1 cellular context compared by ENCODE assay signal in genomic region chr17:28369684-28370034, GRCh38.
TF ChIP-seq lines count a peak whose summit lies in the region.

No MANE protein-coding gene starts in this region.

TF ChIP-seq in HCT116, 20 proteins besides CTCF, POLR2A, EP300 and RAD21:
- TF ChIP-seq EZH2phosphoT487 (IDR thresholded peaks at IDR 0.05; ENCODE audit: borderline replicate concordance) (no peak), FOSL1 (IDR thresholded peaks at IDR 0.05; ENCODE audit: low read depth) (no peak), ATF3 (IDR thresholded peaks at IDR 0.05) (no peak), EZH2 (IDR thresholded peaks at IDR 0.05) (no peak), JUND (IDR thresholded peaks at IDR 0.05) (no peak), SP1 (IDR thresholded peaks at IDR 0.05; ENCODE audit: low read depth) (no peak), SIN3A (IDR thresholded peaks at IDR 0.05; ENCODE audit: low read depth) (no peak), ZFX (IDR thresholded peaks at IDR 0.05) (no peak), MAX (IDR thresholded peaks at IDR 0.05) (no peak), CEBPB (IDR thresholded peaks at IDR 0.05; ENCODE audit: low read depth) (no peak), EGR1 (IDR thresholded peaks at IDR 0.05; ENCODE audit: low read depth) (no peak), YY1 (IDR thresholded peaks at IDR 0.05; ENCODE audit: extremely low read depth, insufficient replicate concordance, low read depth, low read length) (no peak), ELF1 (IDR thresholded peaks at IDR 0.05; ENCODE audit: borderline replicate concordance, low read depth) (no peak), SRF (IDR thresholded peaks at IDR 0.05; ENCODE audit: low read depth) (no peak), ZNF274 (IDR thresholded peaks at IDR 0.05; ENCODE audit: low read depth, low read length) (no peak)
- TF ChIP-seq, protein P1, sequence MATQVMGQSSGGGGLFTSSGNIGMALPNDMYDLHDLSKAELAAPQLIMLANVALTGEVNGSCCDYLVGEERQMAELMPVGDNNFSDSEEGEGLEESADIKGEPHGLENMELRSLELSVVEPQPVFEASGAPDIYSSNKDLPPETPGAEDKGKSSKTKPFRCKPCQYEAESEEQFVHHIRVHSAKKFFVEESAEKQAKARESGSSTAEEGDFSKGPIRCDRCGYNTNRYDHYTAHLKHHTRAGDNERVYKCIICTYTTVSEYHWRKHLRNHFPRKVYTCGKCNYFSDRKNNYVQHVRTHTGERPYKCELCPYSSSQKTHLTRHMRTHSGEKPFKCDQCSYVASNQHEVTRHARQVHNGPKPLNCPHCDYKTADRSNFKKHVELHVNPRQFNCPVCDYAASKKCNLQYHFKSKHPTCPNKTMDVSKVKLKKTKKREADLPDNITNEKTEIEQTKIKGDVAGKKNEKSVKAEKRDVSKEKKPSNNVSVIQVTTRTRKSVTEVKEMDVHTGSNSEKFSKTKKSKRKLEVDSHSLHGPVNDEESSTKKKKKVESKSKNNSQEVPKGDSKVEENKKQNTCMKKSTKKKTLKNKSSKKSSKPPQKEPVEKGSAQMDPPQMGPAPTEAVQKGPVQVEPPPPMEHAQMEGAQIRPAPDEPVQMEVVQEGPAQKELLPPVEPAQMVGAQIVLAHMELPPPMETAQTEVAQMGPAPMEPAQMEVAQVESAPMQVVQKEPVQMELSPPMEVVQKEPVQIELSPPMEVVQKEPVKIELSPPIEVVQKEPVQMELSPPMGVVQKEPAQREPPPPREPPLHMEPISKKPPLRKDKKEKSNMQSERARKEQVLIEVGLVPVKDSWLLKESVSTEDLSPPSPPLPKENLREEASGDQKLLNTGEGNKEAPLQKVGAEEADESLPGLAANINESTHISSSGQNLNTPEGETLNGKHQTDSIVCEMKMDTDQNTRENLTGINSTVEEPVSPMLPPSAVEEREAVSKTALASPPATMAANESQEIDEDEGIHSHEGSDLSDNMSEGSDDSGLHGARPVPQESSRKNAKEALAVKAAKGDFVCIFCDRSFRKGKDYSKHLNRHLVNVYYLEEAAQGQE (IDR thresholded peaks at IDR 0.05; ENCODE audit: low read depth) = no peak
TF ChIP-seq in HCT116: peak in this region for 0.
